In genomic region chr15:35783203-35783602, GRCh38 we compare ENCODE assay signal across 26 cellular contexts.
"Had no signal": no experiment of that assay in that cellular context is flagged by ENCODE, and none has a peak within 500 bp of the region (broad histone marks: within the 10 kb centered on the region; RNA-seq: fewer than 3 reads in every experiment).

No MANE protein-coding gene starts in this region.

- ATAC-seq: effector memory CD8-positive, alpha-beta T cell; gastrocnemius medialis; heart right ventricle; left colon; left lobe of liver; lower lobe of right lung; mucosa of descending colon; naive thymus-derived CD8-positive, alpha-beta T cell had no signal

- DNase-seq: colonic mucosa; cortex of kidney; effector CD8-positive, alpha-beta T cell; effector memory CD8-positive, alpha-beta T cell; endodermal cell; foreskin fibroblast; foreskin melanocyte; gastrocnemius medialis; glutamatergic neuron; head of caudate nucleus; heart right ventricle; hippocampal formation; immature natural killer cell; islet precursor cell; kidney; kidney glomerular epithelial cell; left colon; left ventricle myocardium inferior; lower lobe of right lung; mesenchymal stem cell; mucosa of descending colon; naive B cell; naive thymus-derived CD8-positive, alpha-beta T cell had no signal

- H3K36me3 ChIP-seq: colonic mucosa, esophagus muscularis mucosa, gastrocnemius medialis, heart right ventricle, left ventricle myocardium inferior, lower lobe of right lung had no signal

- FAIRE-seq: endometrium, kidney had no signal

- H3K27me3 ChIP-seq: colonic mucosa, esophagus muscularis mucosa, gastrocnemius medialis, heart right ventricle had no signal

- H3K4me3 ChIP-seq: colonic mucosa, esophagus muscularis mucosa, gastrocnemius medialis, heart right ventricle, left ventricle myocardium inferior, lower lobe of right lung, mucosa of descending colon had no signal
